Comparison of ENCODE assay signal across 8 cellular contexts in the genomic region with DNA sequence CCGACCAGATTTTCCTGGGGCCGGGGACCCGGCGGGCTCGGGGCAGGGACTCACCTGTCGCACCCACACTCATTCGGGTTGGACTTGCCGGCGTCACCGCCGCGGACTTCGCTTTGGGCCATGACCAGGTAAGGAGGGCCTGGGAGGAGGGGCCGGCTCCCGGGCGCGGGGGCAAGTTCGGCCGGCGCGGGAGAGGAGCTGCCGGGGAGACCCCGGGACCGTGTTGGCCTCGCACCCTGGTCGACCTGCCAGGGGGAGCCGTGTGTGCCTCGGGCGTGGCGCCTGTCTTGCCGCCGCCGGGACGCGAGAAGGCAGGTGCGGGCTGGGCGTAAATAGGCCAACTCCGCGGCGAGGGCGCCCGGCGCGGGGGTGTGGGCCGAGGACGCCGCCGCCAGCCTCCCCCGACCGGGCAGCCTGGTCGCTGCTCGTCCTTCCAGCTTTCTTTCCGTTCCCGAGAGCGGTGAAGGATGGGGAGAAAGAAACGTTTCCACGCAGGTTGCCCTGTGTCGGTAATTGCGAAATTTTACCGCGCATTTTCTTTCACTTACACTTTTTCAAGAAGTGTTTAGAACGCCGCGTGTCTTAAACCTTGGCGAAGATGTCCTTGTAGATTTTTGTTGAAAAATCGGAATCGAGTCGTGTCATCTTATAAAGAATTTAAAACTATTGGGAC. TPM values are rescaled to one million over a fixed set of nuclear protein-coding genes. Genes with fewer than 3 reads are reported as not detected.
DNase-seq lines count a peak whose midpoint lies in the region; ATAC-seq and TF ChIP-seq lines count a peak whose summit lies in the region.

No MANE protein-coding gene starts in this region.

- peak overlapping the region; percentile 95 for H3K23ac ChIP-seq in neuronal stem cell (ENCODE audit: low read depth, low read length, poor library complexity)

- H2BK12ac ChIP-seq in neuronal stem cell (ENCODE audit: low read length): no peak overlapping the region

- peak overlapping the region; percentile 100 for H3K27ac ChIP-seq in MM.1S (ENCODE audit: low read length)
- peak overlapping the region; percentile 95 for H3K27ac ChIP-seq in foreskin keratinocyte
- H3K27ac ChIP-seq in neuronal stem cell (replicated peaks; ENCODE audit: low read length): peak overlapping the region; percentile 100

- TF ChIP-seq CTCF in MM.1S (IDR thresholded peaks at IDR 0.05; ENCODE audit: low read length) (no peak), foreskin keratinocyte (conservative IDR thresholded peaks at IDR 0.05) (no peak)

- H3K27me3 ChIP-seq in MM.1S (replicated peaks; ENCODE audit: insufficient read depth, low read length): no peaks in the 10 kb centered on the region
- no peaks in the 10 kb centered on the region for H3K27me3 ChIP-seq in foreskin keratinocyte
- H3K27me3 ChIP-seq in neuronal stem cell (ENCODE audit: control insufficient read depth in 3 of 3, insufficient read depth in 3 of 3, low read depth in 1 of 3, low read length in 3 of 3): no peaks in the 10 kb centered on the region

- H3K18ac ChIP-seq in neuronal stem cell (ENCODE audit: low read length): peak overlapping the region; percentile 99

- no CpG with 5 or more reads among the region's 68 CpGs for WGBS in neuronal stem cell (ENCODE audit: extremely low coverage in 2 of 2, insufficient read length in 2 of 2, insufficient replicate concordance in 1 of 2), 2 donors

- H3K79me2 ChIP-seq in MM.1S (ENCODE audit: low read length): peaks cover 59% of the 10 kb centered on the region

- peak overlapping the region; percentile 82 for H4K91ac ChIP-seq in neuronal stem cell (ENCODE audit: low read depth, low read length, poor library complexity)

- H3K9me2 ChIP-seq in MM.1S (replicated peaks; ENCODE audit: insufficient read depth, low read length): no peaks in the 10 kb centered on the region

- H2AFZ ChIP-seq in MM.1S (ENCODE audit: low read length) (peak overlapping the region; percentile 94), neuronal stem cell (ENCODE audit: low read length) (peak overlapping the region; percentile 94)

- H3K4me2 ChIP-seq in MM.1S (ENCODE audit: low read depth, low read length) (peak overlapping the region; percentile 89), neuronal stem cell (ENCODE audit: insufficient read depth, low read length, poor library complexity, severe bottlenecking) (peak overlapping the region; percentile 89)

- H3K9me3 ChIP-seq in MM.1S (replicated peaks; ENCODE audit: insufficient read depth, low read length) (no peaks in the 10 kb centered on the region), neuronal stem cell (replicated peaks in 1 of 2; ENCODE audit: control insufficient read depth in 2 of 2, insufficient read depth in 1 of 2, low read depth in 1 of 2, low read length in 2 of 2) (no peaks in the 10 kb centered on the region)

- peak overlapping the region; percentile 72 for H2AK5ac ChIP-seq in neuronal stem cell (ENCODE audit: low read depth, low read length)

- no peaks in the 10 kb centered on the region for H3K79me1 ChIP-seq in neuronal stem cell (ENCODE audit: low read depth, low read length)

- H2BK120ac ChIP-seq in neuronal stem cell (ENCODE audit: low read depth, low read length): peak overlapping the region; percentile 2

- H3K4me3 ChIP-seq in MM.1S (ENCODE audit: low read length) (peak overlapping the region; percentile 79), neuronal stem cell (ENCODE audit: low read length in 2 of 2) (peak overlapping the region; percentile 75 to 93)

- peak; percentile 76 for DNase-seq in NCI-H510A treated with DMSO at 0.1 percent for 48 hours (lab: John Stamatoyannopoulos, UW)
- DNase-seq in NCI-H510A (lab: John Stamatoyannopoulos, UW): no peak
- peak; percentile 28 for DNase-seq in MM.1S
- DNase-seq in activated T-helper 9 cell treated with anti-CD3 and anti-CD28 coated beads, Interleukin-2, amount 50 U/mL, for 16 hours (ENCODE audit: low read depth): peak; percentile 31
- DNase-seq in foreskin keratinocyte: no peak
- DNase-seq in neuronal stem cell (ENCODE audit: low spot score): peak; percentile 18
- DNase-seq in ureter (ENCODE audit: low spot score): no peak
- DNase-seq in 8988T: no peak

- H4K8ac ChIP-seq in neuronal stem cell (ENCODE audit: low read depth, low read length): no peak overlapping the region

- H3K9ac ChIP-seq in MM.1S (ENCODE audit: low read length): peak overlapping the region; percentile 99
- peak overlapping the region; percentile 98 for H3K9ac ChIP-seq in neuronal stem cell (ENCODE audit: low read depth, low read length, poor library complexity)

- H2BK15ac ChIP-seq in neuronal stem cell (ENCODE audit: low read length): peak overlapping the region; percentile 38

- peaks cover 26% of the 10 kb centered on the region for H4K20me1 ChIP-seq in MM.1S (ENCODE audit: insufficient read depth, low read length)

- H3K4me1 ChIP-seq in MM.1S (ENCODE audit: low read length): 0 out of 2 replicates have a peak, but pooled peaks cover 13% of the 10 kb centered on the region
- H3K4me1 ChIP-seq in foreskin keratinocyte: peaks cover 5% of the 10 kb centered on the region
- peaks cover 1 to 2% of the 10 kb centered on the region in 2 donors for H3K4me1 ChIP-seq in neuronal stem cell (ENCODE audit: control insufficient read depth in 2 of 2, insufficient read depth in 1 of 2, low read depth in 1 of 2, low read length in 2 of 2)

- peak overlapping the region; percentile 44 for H3K4ac ChIP-seq in neuronal stem cell (ENCODE audit: low read length)

- peaks cover 12% of the 10 kb centered on the region; the same call in 1 of the 2 replicates for H3K36me3 ChIP-seq in MM.1S (replicated peaks; ENCODE audit: insufficient read depth, low read length)
- peaks cover 2 to 29% of the 10 kb centered on the region in 2 donors for H3K36me3 ChIP-seq in neuronal stem cell (replicated peaks in 1 of 2; ENCODE audit: control insufficient read depth in 2 of 2, insufficient read depth in 2 of 2, low read length in 2 of 2)

- peaks cover 21% of the 10 kb centered on the region for H3F3A ChIP-seq in MM.1S (ENCODE audit: insufficient read depth, low read length)

- H2BK5ac ChIP-seq in neuronal stem cell (ENCODE audit: low read length): peak overlapping the region; percentile 100

- peak overlapping the region; percentile 99 for H3K14ac ChIP-seq in neuronal stem cell (ENCODE audit: low read length)

- no peak for ATAC-seq in foreskin keratinocyte

RNA-seq across cellular contexts. Expression of gene USP1, which starts 0.6 kb away (rescaled TPM):
- 42.7 and 49.2 TPM in 2 replicates for total RNA-seq in foreskin keratinocyte
- 15.4 and 21.1 TPM in 2 replicates for polyA plus RNA-seq in foreskin keratinocyte
- 46.7 TPM for polyA plus RNA-seq in neuronal stem cell (2013, experiment 1 of 2)
- polyA plus RNA-seq in neuronal stem cell (2013, experiment 2 of 2): 49.0 TPM
- 23.8 TPM for total RNA-seq in ureter

Comparison
In these comparisons a context has a peak if more than half of its experiments do, and no peak if none do; other contexts are left out.
1. DNase-seq: peak in NCI-H510A treated with DMSO at 0.1 percent for 48 hours (single experiment), MM.1S (single experiment), activated T-helper 9 cell treated with anti-CD3 and anti-CD28 coated beads, Interleukin-2, amount 50 U/mL, for 16 hours (single experiment) and neuronal stem cell (single experiment); none in NCI-H510A (single experiment), foreskin keratinocyte (0 of 2), ureter (single experiment) and 8988T (single experiment).
2. Peak in every context shown above with its lines, with median percentiles within 50 percentile points of each other: H3K27ac ChIP-seq.